9 cellular contexts compared by ENCODE assay signal in genomic region chr7:149125864-149126661, GRCh38. TPM values are rescaled to one million over a fixed set of nuclear protein-coding genes. Genes with fewer than 3 reads are reported as not detected.
A peak's percentile ranks its signal among the peaks of the same experiment; 100 is the strongest.
DNase-seq lines count a peak whose midpoint lies in the region; ATAC-seq, FAIRE-seq and TF ChIP-seq lines count a peak whose summit lies in the region.
"Had no signal": no experiment of that assay in that cellular context is flagged by ENCODE, and none has a peak within 500 bp of the region (broad histone marks: within the 10 kb centered on the region; RNA-seq: fewer than 3 reads in every experiment).

TSS of gene ZNF425 (minus strand) at chr7:149126324. CDS start at chr7:149126213, 111 bp downstream.

- peaks cover 5 to 6% of the 10 kb centered on the region in 2 donors for H3K4me1 ChIP-seq in kidney (ENCODE audit: control insufficient read depth in 1 of 2, insufficient read depth in 1 of 2, low read depth in 1 of 2, low read length in 2 of 2)

- peak; percentile 80 for ATAC-seq in HG03175 (IDR thresholded peaks at IDR 0.05; ENCODE audit: unreplicated experiment)

- intact Hi-C loops in kidney (cut with DNase I): no loop called here

- H3K9me3 ChIP-seq in kidney (ENCODE audit: control insufficient read depth in 1 of 2, low read length in 2 of 2): peaks cover 0 to 6% of the 10 kb centered on the region in 2 donors

- TF ChIP-seq POLR2A in GM18951 (IDR thresholded peaks at IDR 0.05; ENCODE audit: extremely low read depth, insufficient read depth, insufficient read length): peak; percentile 98

- H3K36me3 ChIP-seq in kidney (ENCODE audit: control insufficient read depth in 1 of 2, insufficient read depth in 2 of 2, low read length in 2 of 2): peaks cover 0 to 5% of the 10 kb centered on the region in 2 donors

- peak within 1 kb of the TSS; percentile 95 to 98 for H3K27ac ChIP-seq in kidney (ENCODE audit: low read depth in 2 of 2, low read length in 2 of 2)

- H3K4me3 ChIP-seq in kidney (ENCODE audit: low read length in 2 of 2): peak within 1 kb of the TSS; percentile 88 to 99

- in situ Hi-C loops in GM18951 (cut with MboI; ENCODE audit: low sequenced_read_pairs, unreplicated experiment): no loop called here

- peak; percentile 78 for DNase-seq in AG09319 (ENCODE audit: extremely low read depth, low read depth)
- DNase-seq in NCI-H2227 (lab: John Stamatoyannopoulos, UW; ENCODE audit: unreplicated experiment): peak; percentile 98
- DNase-seq in activated CD4-positive, CD25-positive, alpha-beta regulatory T cell (lab: John Stamatoyannopoulos, UW): peak; percentile 86 to 93 (median 90)
- peak; percentile 91 for DNase-seq in central memory CD4-positive, alpha-beta T cell
- DNase-seq in kidney: peak; percentile 97
- peak; percentile 96 for DNase-seq in stimulated activated CD4-positive, alpha-beta T cell treated with anti-CD3 and anti-CD28 coated beads, Interleukin-15, amount 100 ng/mL, for 24 hours

- FAIRE-seq in kidney (lab: Jason Lieb, UNC): no peak
- FAIRE-seq: TTC549 had no signal

- peak within 1 kb of the TSS; percentile 93 to 98 for H3K9ac ChIP-seq in kidney (ENCODE audit: low read length in 2 of 2)

- TF ChIP-seq CTCF in AG09319 (IDR thresholded peaks at IDR 0.05; ENCODE audit: low read depth, low read length) (peak; percentile 74), kidney (IDR thresholded peaks at IDR 0.05; ENCODE audit: borderline replicate concordance, extremely low read depth, insufficient read depth) (peak; percentile 84)

RNA-seq across cellular contexts. Expression of gene ZNF425, which starts in this region (rescaled TPM):
- 2.5 TPM for total RNA-seq in kidney
- 2.4 TPM for polyA plus RNA-seq in kidney (ENCODE audit: insufficient read depth, low read depth, low replicate concordance)

Comparison
In these comparisons a context has a peak if more than half of its experiments do, and no peak if none do; other contexts are left out.
1. Peak in every context shown above with its lines: DNase-seq, ATAC-seq, H3K4me3 ChIP-seq and H3K27ac ChIP-seq.